Comparison of ENCODE assay signal across 1 cellular context in genomic region chr1:155253797-155254196, GRCh38.
TF ChIP-seq lines count a peak whose summit lies in the region.

No MANE protein-coding gene starts in this region.

TF ChIP-seq in WTC11, 78 proteins besides CTCF, POLR2A, EP300 and RAD21 (continued from another document):
- TF ChIP-seq ZNF671 (CRISPR knock-in tag; IDR thresholded peaks at IDR 0.05) = no peak
